Comparison of ENCODE assay signal across 36 cellular contexts in the genomic region with DNA sequence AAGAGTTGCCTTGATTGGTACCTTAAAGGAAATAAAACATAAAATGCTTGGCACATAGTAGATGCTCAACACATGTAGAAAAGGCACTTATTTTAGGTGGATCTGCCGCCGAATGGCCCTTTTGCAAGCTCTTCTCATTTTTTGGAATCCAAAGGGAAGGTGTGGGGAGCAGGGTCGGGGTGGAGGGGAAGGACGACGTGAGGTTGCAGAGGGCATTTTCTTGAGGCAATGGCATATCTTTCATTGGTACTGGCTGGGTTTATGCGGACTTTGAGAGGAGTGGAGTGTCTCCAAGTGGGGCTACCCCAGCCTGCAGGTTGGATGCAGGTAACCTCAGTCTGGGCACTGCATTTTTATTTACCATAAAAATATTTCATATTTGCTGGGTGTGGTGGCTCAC. TPM values are rescaled to one million over a fixed set of nuclear protein-coding genes. Genes with fewer than 3 reads are reported as not detected.
"Had no signal": no experiment of that assay in that cellular context is flagged by ENCODE, and none has a peak within 500 bp of the region (broad histone marks: within the 10 kb centered on the region; RNA-seq: fewer than 3 reads in every experiment).

No MANE protein-coding gene starts in this region.

- DNase-seq: activated B cell treated with CpG ODN at 0.5 μM for 24 hours; activated CD4-positive, alpha-beta T cell treated with anti-CD3 and anti-CD28 coated beads, Interleukin-2, amount 10 ng/mL, durations not matched to agents 24 days and 14 days; activated CD4-positive, alpha-beta T cell treated with anti-CD3 and anti-CD28 coated beads, Interleukin-2, amount 50 U/mL, for 4 hours; activated CD8-positive, alpha-beta T cell treated with anti-CD3 and anti-CD28 coated beads for 36 hours; activated gamma-delta T cell treated with Interleukin-2 at 50 U/mL for 16 hours; activated naive CD4-positive, alpha-beta T cell treated with anti-CD3 and anti-CD28 coated beads for 36 hours; activated T-cell treated with anti-CD3 and anti-CD28 coated beads for 4 hours; activated T-cell treated with anti-CD3 and anti-CD28 coated beads, Interleukin-2, amount 50 U/mL, for 4 hours; amniotic stem cell; MM.1S; MV-4-11; NCI-H1092; NCI-H1436 treated with DMSO at 0.1 percent for 48 hours; NCI-H1694 treated with DMSO at 0.1 percent for 48 hours; NCI-H2029; NCI-H510A; NCI-H526; NCI-H748 treated with DMSO at 0.1 percent for 48 hours; NK-92 treated with Interleukin-12 subunit alpha and Interleukin-12 subunit beta, amount 100 ng/mL, for 24 hours; PC-3; SIG-M5; SW 1271; T-helper 1 cell; T-helper 2 cell; T-helper 9 cell had no signal

- H3K4me1 ChIP-seq: ascending aorta had no signal

- H3K36me3 Mint-ChIP-seq: activated naive CD4-positive, alpha-beta T cell treated with anti-CD3 and anti-CD28 coated beads, Interleukin-2, amount 50 U/mL, for 72 hours had no signal

- H3K27ac ChIP-seq: ascending aorta, KMS-11, RWPE1, VCaP had no signal

- H3K27me3 ChIP-seq: ascending aorta had no signal

- H3K4me1 Mint-ChIP-seq: activated B cell treated with CpG ODN at 0.5 μM for 24 hours; activated CD4-positive, alpha-beta T cell treated with anti-CD3 and anti-CD28 coated beads, Interleukin-2, amount 10 ng/mL, durations not matched to agents 24 days and 14 days had no signal

- H3K9me3 Mint-ChIP-seq: activated B cell treated with CpG ODN at 0.5 μM for 24 hours; activated CD4-positive, alpha-beta T cell treated with anti-CD3 and anti-CD28 coated beads, Interleukin-2, amount 10 ng/mL, durations not matched to agents 24 days and 14 days; activated CD8-positive, alpha-beta T cell treated with anti-CD3 and anti-CD28 coated beads for 36 hours; activated naive CD4-positive, alpha-beta T cell treated with anti-CD3 and anti-CD28 coated beads for 36 hours; activated naive CD4-positive, alpha-beta T cell treated with anti-CD3 and anti-CD28 coated beads, Interleukin-2, amount 50 U/mL, for 72 hours; activated T-cell treated with anti-CD3 and anti-CD28 coated beads, Interleukin-2, amount 50 U/mL, for 4 hours; activated T-helper 1 cell treated with anti-CD3 and anti-CD28 coated beads, Interleukin-12 subunit alpha, Interleukin-12 subunit beta, Interleukin-2, Interleukin-4 antibody, amounts not matched to agents 30 ng/mL and 10 ng/mL and 1 ng/mL, durations not matched to agents 14 hours and 24 hours and 36 hours had no signal

- H3K27ac Mint-ChIP-seq: activated B cell treated with CpG ODN at 0.5 μM for 24 hours; activated CD4-positive, alpha-beta T cell treated with anti-CD3 and anti-CD28 coated beads, Interleukin-2, amount 10 ng/mL, durations not matched to agents 24 days and 14 days; activated CD8-positive, alpha-beta T cell treated with anti-CD3 and anti-CD28 coated beads for 36 hours; activated naive CD4-positive, alpha-beta T cell treated with anti-CD3 and anti-CD28 coated beads for 36 hours; activated naive CD4-positive, alpha-beta T cell treated with anti-CD3 and anti-CD28 coated beads, Interleukin-2, amount 50 U/mL, for 72 hours; activated T-helper 1 cell treated with anti-CD3 and anti-CD28 coated beads, Interleukin-12 subunit alpha, Interleukin-12 subunit beta, Interleukin-2, Interleukin-4 antibody, amounts not matched to agents 30 ng/mL and 10 ng/mL and 1 ng/mL, durations not matched to agents 14 hours and 24 hours and 36 hours had no signal

- H3K4me3 Mint-ChIP-seq: activated B cell treated with CpG ODN at 0.5 μM for 24 hours; activated CD4-positive, alpha-beta T cell treated with anti-CD3 and anti-CD28 coated beads, Interleukin-2, amount 10 ng/mL, durations not matched to agents 24 days and 14 days; activated CD8-positive, alpha-beta T cell treated with anti-CD3 and anti-CD28 coated beads for 36 hours; activated naive CD4-positive, alpha-beta T cell treated with anti-CD3 and anti-CD28 coated beads for 36 hours; activated T-cell treated with anti-CD3 and anti-CD28 coated beads, Interleukin-2, amount 50 U/mL, for 4 hours; activated T-helper 1 cell treated with anti-CD3 and anti-CD28 coated beads, Interleukin-12 subunit alpha, Interleukin-12 subunit beta, Interleukin-2, Interleukin-4 antibody, amounts not matched to agents 30 ng/mL and 10 ng/mL and 1 ng/mL, durations not matched to agents 14 hours and 24 hours and 36 hours had no signal

- ATAC-seq: activated CD8-positive, alpha-beta T cell treated with anti-CD3 and anti-CD28 coated beads for 36 hours; activated naive CD4-positive, alpha-beta T cell treated with anti-CD3 and anti-CD28 coated beads, Interleukin-2, amount 50 U/mL, for 72 hours; activated T-cell treated with anti-CD3 and anti-CD28 coated beads, Interleukin-2, amount 50 U/mL, for 4 hours; PC-3; Right ventricle myocardium inferior; SK-N-SH treated with all-trans-retinoic acid at 6 μM for 48 hours had no signal

- H3K9me3 ChIP-seq: ascending aorta had no signal

- H3K4me2 ChIP-seq: KMS-11 had no signal

- H3K9ac ChIP-seq: KMS-11 had no signal

RNA-seq across cellular contexts. Expression of a gene that starts 8.1 kb away (rescaled TPM):
- total RNA-seq: activated B cell treated with CpG ODN at 0.5 μM for 24 hours; activated CD4-positive, alpha-beta T cell treated with anti-CD3 and anti-CD28 coated beads, Interleukin-2, amount 10 ng/mL, durations not matched to agents 24 days and 14 days; activated CD8-positive, alpha-beta memory T cell treated with anti-CD3 and anti-CD28 coated beads for 36 hours; activated CD8-positive, alpha-beta T cell treated with anti-CD3 and anti-CD28 coated beads for 36 hours; activated naive CD4-positive, alpha-beta T cell treated with anti-CD3 and anti-CD28 coated beads for 36 hours; activated naive CD4-positive, alpha-beta T cell treated with anti-CD3 and anti-CD28 coated beads, Interleukin-2, amount 50 U/mL, for 72 hours; activated T-cell treated with anti-CD3 and anti-CD28 coated beads, Interleukin-2, amount 50 U/mL, for 4 hours; activated T-helper 1 cell treated with anti-CD3 and anti-CD28 coated beads, Interleukin-12 subunit alpha, Interleukin-12 subunit beta, Interleukin-2, Interleukin-4 antibody, amounts not matched to agents 30 ng/mL and 10 ng/mL and 1 ng/mL, durations not matched to agents 14 hours and 24 hours and 36 hours; ascending aorta; LHCN-M2; PC-3; Right ventricle myocardium inferior; SK-MEL-5 had no signal
